ENCODE assay signal across 1 cellular context in the genomic region with DNA sequence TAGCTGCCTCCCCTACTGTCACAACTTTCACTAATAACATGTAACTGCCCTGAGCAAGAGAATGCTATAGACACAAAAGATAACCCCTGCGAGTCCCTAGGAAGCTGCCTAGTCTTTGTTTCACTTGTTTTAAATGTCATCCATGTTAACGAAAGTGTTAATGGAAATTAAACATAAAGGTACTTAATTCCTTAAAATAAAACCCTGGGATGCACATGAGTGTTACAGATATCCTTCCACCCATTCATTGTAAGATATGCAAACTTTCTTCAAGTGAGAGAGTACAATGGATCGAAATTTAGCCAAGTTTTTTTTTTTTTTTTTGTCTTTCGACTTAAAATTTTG.
TF ChIP-seq lines count a peak whose summit lies in the region.

No MANE protein-coding gene starts in this region.

TF ChIP-seq in IMR-90, 13 proteins besides CTCF, POLR2A, EP300 and RAD21:
- TF ChIP-seq, protein P1, sequence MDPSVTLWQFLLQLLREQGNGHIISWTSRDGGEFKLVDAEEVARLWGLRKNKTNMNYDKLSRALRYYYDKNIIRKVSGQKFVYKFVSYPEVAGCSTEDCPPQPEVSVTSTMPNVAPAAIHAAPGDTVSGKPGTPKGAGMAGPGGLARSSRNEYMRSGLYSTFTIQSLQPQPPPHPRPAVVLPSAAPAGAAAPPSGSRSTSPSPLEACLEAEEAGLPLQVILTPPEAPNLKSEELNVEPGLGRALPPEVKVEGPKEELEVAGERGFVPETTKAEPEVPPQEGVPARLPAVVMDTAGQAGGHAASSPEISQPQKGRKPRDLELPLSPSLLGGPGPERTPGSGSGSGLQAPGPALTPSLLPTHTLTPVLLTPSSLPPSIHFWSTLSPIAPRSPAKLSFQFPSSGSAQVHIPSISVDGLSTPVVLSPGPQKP (IDR thresholded peaks at IDR 0.05; ENCODE audit: borderline replicate concordance, low read depth, low read length) = no peak
- TF ChIP-seq, protein P2, sequence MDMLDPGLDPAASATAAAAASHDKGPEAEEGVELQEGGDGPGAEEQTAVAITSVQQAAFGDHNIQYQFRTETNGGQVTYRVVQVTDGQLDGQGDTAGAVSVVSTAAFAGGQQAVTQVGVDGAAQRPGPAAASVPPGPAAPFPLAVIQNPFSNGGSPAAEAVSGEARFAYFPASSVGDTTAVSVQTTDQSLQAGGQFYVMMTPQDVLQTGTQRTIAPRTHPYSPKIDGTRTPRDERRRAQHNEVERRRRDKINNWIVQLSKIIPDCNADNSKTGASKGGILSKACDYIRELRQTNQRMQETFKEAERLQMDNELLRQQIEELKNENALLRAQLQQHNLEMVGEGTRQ (IDR thresholded peaks at IDR 0.05; ENCODE audit: low read depth, low read length) = no peak
- TF ChIP-seq BHLHE40 (IDR thresholded peaks at IDR 0.05; ENCODE audit: low read depth, low read length) (no peak), RFX5 (IDR thresholded peaks at IDR 0.05; ENCODE audit: low read depth, low read length) (no peak), RCOR1 (IDR thresholded peaks at IDR 0.05; ENCODE audit: insufficient replicate concordance, low read length) (no peak), FOS (IDR thresholded peaks at IDR 0.05; ENCODE audit: low read depth, low read length) (no peak), CEBPB (IDR thresholded peaks at IDR 0.05; ENCODE audit: low read depth, low read length) (no peak), MAFK (IDR thresholded peaks at IDR 0.05; ENCODE audit: low read depth, low read length) (no peak)
